ENCODE assay signal across 1 cellular context in the genomic region with DNA sequence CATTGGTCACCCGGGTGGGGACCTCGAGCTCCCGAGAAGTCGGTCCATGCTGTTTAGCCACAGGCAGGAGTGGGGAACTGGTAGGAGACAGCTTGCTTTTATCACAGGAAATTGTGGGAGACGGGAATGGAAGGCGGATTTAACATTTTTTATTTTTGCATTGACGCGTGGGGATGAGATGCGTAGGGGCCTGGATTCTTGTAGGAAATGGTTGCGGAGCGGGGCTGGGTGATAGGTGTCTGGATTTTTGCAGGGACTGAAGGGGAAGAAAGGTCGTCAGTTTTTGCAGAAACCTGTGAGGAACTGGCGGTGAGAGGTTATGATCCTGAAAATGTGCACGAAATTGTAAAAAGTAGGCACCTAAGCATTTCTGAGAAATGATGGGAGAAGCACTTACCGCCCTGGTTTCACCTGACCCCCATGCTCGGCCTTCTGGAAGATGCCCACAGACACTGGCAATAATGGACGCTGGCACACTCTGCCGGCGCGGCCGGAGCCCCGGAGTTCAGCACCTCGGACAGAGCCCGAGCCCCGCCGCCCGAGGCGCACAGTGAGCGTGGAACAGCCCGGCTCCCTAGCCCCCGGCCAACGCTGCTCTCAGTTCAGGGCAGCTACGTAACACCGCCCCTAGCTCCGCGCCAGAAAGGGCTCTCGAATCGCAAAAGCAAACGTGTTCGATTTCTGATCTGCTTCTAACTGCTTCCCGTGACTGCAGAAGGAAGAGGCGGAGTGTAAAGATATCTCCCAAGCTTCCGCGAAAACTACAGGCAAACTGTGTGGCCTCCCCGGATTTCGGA.
TF ChIP-seq lines count a peak whose summit lies in the region.

No MANE protein-coding gene starts in this region.

TF ChIP-seq in WTC11, 78 proteins besides CTCF, POLR2A, EP300 and RAD21 (continued from another document and continues in another):
- TF ChIP-seq E2F4 (CRISPR knock-in tag; IDR thresholded peaks at IDR 0.05; ENCODE audit: borderline replicate concordance, low read depth) (no peak), ARID4B (CRISPR knock-in tag; IDR thresholded peaks at IDR 0.05; ENCODE audit: borderline replicate concordance) (peak; percentile 93), TEAD1 (CRISPR knock-in tag; IDR thresholded peaks at IDR 0.05) (peak; percentile 85), ATF3 (CRISPR knock-in tag; conservative IDR thresholded peaks at IDR 0.05) (no peak), IRF1 (CRISPR knock-in tag; IDR thresholded peaks at IDR 0.05) (0 out of 2 replicates have a peak, but pooled peaks have one; percentile 61), NR3C1 (CRISPR knock-in tag; conservative IDR thresholded peaks at IDR 0.05; ENCODE audit: low read depth) (no peak), USF2 (CRISPR knock-in tag; IDR thresholded peaks at IDR 0.05) (no peak), ZNF512 (CRISPR knock-in tag; IDR thresholded peaks at IDR 0.05; ENCODE audit: borderline replicate concordance) (no peak), EMX1 (CRISPR knock-in tag; IDR thresholded peaks at IDR 0.05) (no peak), OVOL2 (CRISPR knock-in tag; IDR thresholded peaks at IDR 0.05; ENCODE audit: borderline replicate concordance) (no peak), STAT6 (CRISPR knock-in tag; conservative IDR thresholded peaks at IDR 0.05; ENCODE audit: low read depth) (no peak), TCF7 (CRISPR knock-in tag; IDR thresholded peaks at IDR 0.05; ENCODE audit: low read depth) (no peak), ZNF232 (CRISPR knock-in tag; IDR thresholded peaks at IDR 0.05) (peak; percentile 88; the same call in 1 of the 2 replicates), SMAD3 (CRISPR knock-in tag; IDR thresholded peaks at IDR 0.05; ENCODE audit: borderline replicate concordance) (no peak; the same call in 1 of the 2 replicates), FOXK1 (CRISPR knock-in tag; IDR thresholded peaks at IDR 0.05) (peak; percentile 79), E2F1 (CRISPR knock-in tag; IDR thresholded peaks at IDR 0.05) (0 out of 2 replicates have a peak, but pooled peaks have one; percentile 46), GTF2I (CRISPR knock-in tag; conservative IDR thresholded peaks at IDR 0.05) (no peak), ZNF317 (CRISPR knock-in tag; IDR thresholded peaks at IDR 0.05; ENCODE audit: borderline replicate concordance, low read depth) (no peak), GABPB1 (CRISPR knock-in tag; IDR thresholded peaks at IDR 0.05) (no peak), ZMAT4 (CRISPR knock-in tag; IDR thresholded peaks at IDR 0.05) (no peak), ZNF121 (CRISPR knock-in tag; IDR thresholded peaks at IDR 0.05) (no peak), HMGA2 (CRISPR knock-in tag; IDR thresholded peaks at IDR 0.05) (no peak), JAZF1 (CRISPR knock-in tag; IDR thresholded peaks at IDR 0.05) (no peak), JUN (CRISPR knock-in tag; IDR thresholded peaks at IDR 0.05) (peak; percentile 87; the same call in 1 of the 2 replicates), SOX15 (CRISPR knock-in tag; IDR thresholded peaks at IDR 0.05) (no peak), CREB1 (CRISPR knock-in tag; IDR thresholded peaks at IDR 0.05) (peak; percentile 78), PRRX2 (CRISPR knock-in tag; IDR thresholded peaks at IDR 0.05) (no peak), NFATC4 (CRISPR knock-in tag; IDR thresholded peaks at IDR 0.05) (no peak), ZNF423 (CRISPR knock-in tag; IDR thresholded peaks at IDR 0.05) (no peak)
- TF ChIP-seq, protein P1, sequence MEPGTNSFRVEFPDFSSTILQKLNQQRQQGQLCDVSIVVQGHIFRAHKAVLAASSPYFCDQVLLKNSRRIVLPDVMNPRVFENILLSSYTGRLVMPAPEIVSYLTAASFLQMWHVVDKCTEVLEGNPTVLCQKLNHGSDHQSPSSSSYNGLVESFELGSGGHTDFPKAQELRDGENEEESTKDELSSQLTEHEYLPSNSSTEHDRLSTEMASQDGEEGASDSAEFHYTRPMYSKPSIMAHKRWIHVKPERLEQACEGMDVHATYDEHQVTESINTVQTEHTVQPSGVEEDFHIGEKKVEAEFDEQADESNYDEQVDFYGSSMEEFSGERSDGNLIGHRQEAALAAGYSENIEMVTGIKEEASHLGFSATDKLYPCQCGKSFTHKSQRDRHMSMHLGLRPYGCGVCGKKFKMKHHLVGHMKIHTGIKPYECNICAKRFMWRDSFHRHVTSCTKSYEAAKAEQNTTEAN (CRISPR knock-in tag; IDR thresholded peaks at IDR 0.05), result peak; percentile 55; the same call in 1 of the 2 replicates
- TF ChIP-seq, protein P2, sequence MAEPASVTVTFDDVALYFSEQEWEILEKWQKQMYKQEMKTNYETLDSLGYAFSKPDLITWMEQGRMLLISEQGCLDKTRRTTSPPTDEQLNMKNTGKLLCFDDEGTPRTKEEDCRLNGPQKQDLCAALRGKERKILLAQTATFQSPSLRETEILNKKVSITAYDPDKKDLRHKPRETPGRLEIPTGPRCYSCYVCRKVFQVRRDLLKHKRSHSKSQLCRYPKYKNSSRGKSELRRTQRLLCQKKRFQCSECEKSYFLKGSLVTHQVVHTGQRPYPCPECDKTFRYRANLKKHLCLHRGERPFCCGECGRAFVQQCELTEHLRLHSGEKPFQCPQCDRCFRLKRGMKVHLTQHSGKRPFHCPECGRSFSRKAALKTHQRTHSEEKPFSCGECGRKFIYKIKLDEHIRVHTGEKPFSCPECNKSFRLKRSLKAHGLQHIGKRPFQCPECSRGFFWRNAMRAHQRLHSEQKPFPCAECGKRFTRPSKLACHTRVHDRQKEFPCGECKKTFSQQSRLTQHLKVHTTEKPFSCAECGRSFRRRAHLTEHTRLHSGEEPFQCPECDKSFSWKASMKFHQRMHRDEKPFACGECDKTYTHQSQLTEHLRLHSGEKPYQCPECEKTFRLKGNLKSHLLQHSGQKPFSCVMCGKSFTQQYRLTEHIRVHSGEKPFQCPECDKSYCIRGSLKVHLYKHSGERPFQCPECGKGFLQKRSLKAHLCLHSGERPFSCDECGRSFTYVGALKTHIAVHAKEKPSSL (CRISPR knock-in tag; conservative IDR thresholded peaks at IDR 0.05), result no peak
- TF ChIP-seq, protein P3, sequence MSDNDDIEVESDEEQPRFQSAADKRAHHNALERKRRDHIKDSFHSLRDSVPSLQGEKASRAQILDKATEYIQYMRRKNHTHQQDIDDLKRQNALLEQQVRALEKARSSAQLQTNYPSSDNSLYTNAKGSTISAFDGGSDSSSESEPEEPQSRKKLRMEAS (CRISPR knock-in tag; IDR thresholded peaks at IDR 0.05), result 0 out of 2 replicates have a peak, but pooled peaks have one; percentile 20
